Comparison of ENCODE assay signal across 9 cellular contexts in genomic region chr10:124709862-124710261, GRCh38. TPM values are rescaled to one million over a fixed set of nuclear protein-coding genes. Genes with fewer than 3 reads are reported as not detected.
DNase-seq lines count a peak whose midpoint lies in the region; ATAC-seq and TF ChIP-seq lines count a peak whose summit lies in the region.
"Had no signal": no experiment of that assay in that cellular context is flagged by ENCODE, and none has a peak within 500 bp of the region (broad histone marks: within the 10 kb centered on the region; RNA-seq: fewer than 3 reads in every experiment).

No MANE protein-coding gene starts in this region.

- no peak for ATAC-seq in naive thymus-derived CD8-positive, alpha-beta T cell
- ATAC-seq in HG02571 (IDR thresholded peaks at IDR 0.05; ENCODE audit: unreplicated experiment) (no peak), HG02973 (IDR thresholded peaks at IDR 0.05; ENCODE audit: unreplicated experiment) (no peak)

- peak overlapping the region in 8 of 10 donors; percentile 4 to 89 (median 44) for H3K27ac Mint-ChIP-seq in naive thymus-derived CD8-positive, alpha-beta T cell

- H3K4me3 Mint-ChIP-seq in naive thymus-derived CD8-positive, alpha-beta T cell: no peak overlapping the region

- POLR2A ChIA-PET in naive thymus-derived CD8-positive, alpha-beta T cell (lab: Charles Lee): interaction anchor here (0.9 to 2.0 kb wide), 5 partner anchors 9 to 73 kb away, joined by 3 to 5 read pairs (median 4); no protein-coding TSS in a partner anchor

- H3K27me3 ChIP-seq in thymus (ENCODE audit: control insufficient read depth, insufficient read depth): no peaks in the 10 kb centered on the region

- H3K4me1 ChIP-seq in thymus (ENCODE audit: control insufficient read depth, insufficient read depth, low read length): peaks cover 73% of the 10 kb centered on the region

- H3K4me1 Mint-ChIP-seq in naive thymus-derived CD8-positive, alpha-beta T cell: peaks cover 34 to 92% (median 76%) of the 10 kb centered on the region in 4 donors

- no peaks in the 10 kb centered on the region for H3K9me3 ChIP-seq in thymus (ENCODE audit: control insufficient read depth)

- 95% methylated on average over 10 of the region's 10 CpGs for WGBS in thymus

- no peaks in the 10 kb centered on the region for H3K9me3 Mint-ChIP-seq in naive thymus-derived CD8-positive, alpha-beta T cell

- peaks cover 26% of the 10 kb centered on the region for H3K36me3 ChIP-seq in thymus (ENCODE audit: control insufficient read depth, insufficient read depth)

- peak; percentile 36 for TF ChIP-seq POLR2A in erythroblast (IDR thresholded peaks at IDR 0.05; ENCODE audit: low read length)

- H3K27ac ChIP-seq in thymus (ENCODE audit: low read depth): peak overlapping the region; percentile 15

- no peak overlapping the region for H3K4me3 ChIP-seq in thymus (ENCODE audit: low read length)

- DNase-seq in SW480 (ENCODE audit: low spot score) (peak; percentile 59), erythroblast (lab: John Stamatoyannopoulos, UW) (peak; percentile 19 to 55), DMS53 (lab: John Stamatoyannopoulos, UW) (no peak), NCI-H1092 treated with DMSO at 0.1 percent for 48 hours (lab: John Stamatoyannopoulos, UW) (no peak)
- no peak for DNase-seq in naive thymus-derived CD8-positive, alpha-beta T cell
- DNase-seq: activated naive CD4-positive, alpha-beta T cell had no signal

- H3K27me3 Mint-ChIP-seq in naive thymus-derived CD8-positive, alpha-beta T cell: no peaks in the 10 kb centered on the region

- H3K36me3 Mint-ChIP-seq in naive thymus-derived CD8-positive, alpha-beta T cell: peaks cover 0 to 6% (median 0%) of the 10 kb centered on the region in 3 donors

RNA-seq across cellular contexts. Expression of gene FAM53B, which starts 34.3 kb away (rescaled TPM):
- total RNA-seq in naive thymus-derived CD8-positive, alpha-beta T cell: 10 to 100 TPM; 22.2 to 23.2 TPM
- polyA plus RNA-seq in naive thymus-derived CD8-positive, alpha-beta T cell: 10 to 100 TPM in 2 of 3 donors, 1 to 10 TPM in 1; 2.4 to 15.1 (median 11.9) TPM
- 46.2 TPM for polyA plus RNA-seq in thymus

Comparison
In these comparisons a context has a peak if more than half of its experiments do, and no peak if none do; other contexts are left out.
1. DNase-seq: peak in SW480 (single experiment) and erythroblast (2 of 2); none in naive thymus-derived CD8-positive, alpha-beta T cell (0 of 10), DMS53 (single experiment) and NCI-H1092 treated with DMSO at 0.1 percent for 48 hours (single experiment).